1 cellular context compared by ENCODE assay signal in genomic region chr14:73727181-73727580, GRCh38.
TF ChIP-seq lines count a peak whose summit lies in the region.

No MANE protein-coding gene starts in this region.

TF ChIP-seq in K562, 482 proteins besides CTCF, POLR2A, EP300 and RAD21:
- TF ChIP-seq POLR2G (IDR thresholded peaks at IDR 0.05; ENCODE audit: low read depth, low read length), result peak; percentile 43
- no peak for TF ChIP-seq SIX5 (IDR thresholded peaks at IDR 0.05; ENCODE audit: borderline replicate concordance in 1 of 2, insufficient read depth in 1 of 2, low read depth in 1 of 2, low read length in 2 of 2)
- no peak for TF ChIP-seq MYNN (IDR thresholded peaks at IDR 0.05)
- no peak for TF ChIP-seq MYNN (CRISPR knock-in tag; IDR thresholded peaks at IDR 0.05)
- TF ChIP-seq ZNF174 (CRISPR knock-in tag; IDR thresholded peaks at IDR 0.05), result no peak
TF ChIP-seq in K562: peak in this region for 1.
